1 cellular context compared by ENCODE assay signal in the genomic region with DNA sequence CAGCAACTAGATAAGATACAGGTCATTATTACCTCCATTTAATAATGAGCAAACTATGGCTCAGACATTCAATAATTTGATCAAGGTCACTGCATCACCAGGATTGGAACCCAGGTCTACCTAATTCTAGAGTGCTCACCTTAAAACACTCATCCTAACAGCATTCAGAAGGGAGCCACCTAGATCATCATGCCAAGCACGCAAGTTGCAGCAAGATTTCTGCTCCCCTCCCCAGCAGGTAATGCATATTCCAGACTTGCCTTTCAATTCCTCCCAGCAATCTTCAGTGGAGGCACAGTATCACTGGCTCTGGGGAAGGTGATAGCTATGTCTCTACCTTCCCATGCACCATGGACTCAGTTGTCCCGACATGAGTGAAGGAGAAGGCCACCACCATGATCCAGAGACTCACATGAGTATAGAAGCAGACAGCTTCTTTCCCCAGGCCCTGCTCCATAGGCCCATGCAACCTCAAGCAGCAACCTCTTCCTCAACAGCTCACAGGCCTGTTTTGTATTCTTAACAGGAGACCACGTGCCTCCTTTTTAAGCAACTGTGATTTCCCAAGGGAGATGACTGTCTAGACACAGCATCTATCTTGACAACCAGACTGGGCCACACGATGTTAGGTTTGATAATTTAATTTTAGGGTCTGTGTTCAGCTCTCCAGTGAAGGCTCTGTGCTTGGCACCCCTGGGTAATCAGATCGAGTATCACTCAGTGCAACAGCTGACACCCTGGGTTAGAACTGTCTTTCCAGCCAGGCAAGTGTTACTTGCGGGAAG.
TF ChIP-seq lines count a peak whose summit lies in the region.

No MANE protein-coding gene starts in this region.

TF ChIP-seq in SK-N-SH, 30 proteins besides CTCF, POLR2A, EP300 and RAD21:
- TF ChIP-seq, protein P1, sequence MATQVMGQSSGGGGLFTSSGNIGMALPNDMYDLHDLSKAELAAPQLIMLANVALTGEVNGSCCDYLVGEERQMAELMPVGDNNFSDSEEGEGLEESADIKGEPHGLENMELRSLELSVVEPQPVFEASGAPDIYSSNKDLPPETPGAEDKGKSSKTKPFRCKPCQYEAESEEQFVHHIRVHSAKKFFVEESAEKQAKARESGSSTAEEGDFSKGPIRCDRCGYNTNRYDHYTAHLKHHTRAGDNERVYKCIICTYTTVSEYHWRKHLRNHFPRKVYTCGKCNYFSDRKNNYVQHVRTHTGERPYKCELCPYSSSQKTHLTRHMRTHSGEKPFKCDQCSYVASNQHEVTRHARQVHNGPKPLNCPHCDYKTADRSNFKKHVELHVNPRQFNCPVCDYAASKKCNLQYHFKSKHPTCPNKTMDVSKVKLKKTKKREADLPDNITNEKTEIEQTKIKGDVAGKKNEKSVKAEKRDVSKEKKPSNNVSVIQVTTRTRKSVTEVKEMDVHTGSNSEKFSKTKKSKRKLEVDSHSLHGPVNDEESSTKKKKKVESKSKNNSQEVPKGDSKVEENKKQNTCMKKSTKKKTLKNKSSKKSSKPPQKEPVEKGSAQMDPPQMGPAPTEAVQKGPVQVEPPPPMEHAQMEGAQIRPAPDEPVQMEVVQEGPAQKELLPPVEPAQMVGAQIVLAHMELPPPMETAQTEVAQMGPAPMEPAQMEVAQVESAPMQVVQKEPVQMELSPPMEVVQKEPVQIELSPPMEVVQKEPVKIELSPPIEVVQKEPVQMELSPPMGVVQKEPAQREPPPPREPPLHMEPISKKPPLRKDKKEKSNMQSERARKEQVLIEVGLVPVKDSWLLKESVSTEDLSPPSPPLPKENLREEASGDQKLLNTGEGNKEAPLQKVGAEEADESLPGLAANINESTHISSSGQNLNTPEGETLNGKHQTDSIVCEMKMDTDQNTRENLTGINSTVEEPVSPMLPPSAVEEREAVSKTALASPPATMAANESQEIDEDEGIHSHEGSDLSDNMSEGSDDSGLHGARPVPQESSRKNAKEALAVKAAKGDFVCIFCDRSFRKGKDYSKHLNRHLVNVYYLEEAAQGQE (IDR thresholded peaks at IDR 0.05; ENCODE audit: low read depth, low read length) = no peak
- no peak for TF ChIP-seq TEAD4 (IDR thresholded peaks at IDR 0.05; ENCODE audit: borderline replicate concordance, insufficient read depth)
- TF ChIP-seq FOSL2 (IDR thresholded peaks at IDR 0.05; ENCODE audit: borderline replicate concordance, low read depth) = no peak
- no peak for TF ChIP-seq GATA2 (CRISPR knock-in tag; IDR thresholded peaks at IDR 0.05)
- TF ChIP-seq MEF2A (IDR thresholded peaks at IDR 0.05; ENCODE audit: borderline replicate concordance, low read depth) = no peak
- TF ChIP-seq JUND (IDR thresholded peaks at IDR 0.05) = no peak
- no peak for TF ChIP-seq GABPA (IDR thresholded peaks at IDR 0.05; ENCODE audit: low read depth)
- no peak; the same call in 1 of the 2 replicates for TF ChIP-seq RCOR1 (IDR thresholded peaks at IDR 0.05; ENCODE audit: low read length)
- no peak for TF ChIP-seq SMC3 (IDR thresholded peaks at IDR 0.05; ENCODE audit: low read depth, low read length)
- TF ChIP-seq, protein P2, sequence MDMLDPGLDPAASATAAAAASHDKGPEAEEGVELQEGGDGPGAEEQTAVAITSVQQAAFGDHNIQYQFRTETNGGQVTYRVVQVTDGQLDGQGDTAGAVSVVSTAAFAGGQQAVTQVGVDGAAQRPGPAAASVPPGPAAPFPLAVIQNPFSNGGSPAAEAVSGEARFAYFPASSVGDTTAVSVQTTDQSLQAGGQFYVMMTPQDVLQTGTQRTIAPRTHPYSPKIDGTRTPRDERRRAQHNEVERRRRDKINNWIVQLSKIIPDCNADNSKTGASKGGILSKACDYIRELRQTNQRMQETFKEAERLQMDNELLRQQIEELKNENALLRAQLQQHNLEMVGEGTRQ (IDR thresholded peaks at IDR 0.05; ENCODE audit: borderline replicate concordance, low read depth, low read length) = no peak
- TF ChIP-seq YY1 (IDR thresholded peaks at IDR 0.05; ENCODE audit: low read depth) = no peak
- TF ChIP-seq POLR2AphosphoS5 (IDR thresholded peaks at IDR 0.05; ENCODE audit: low read depth, low read length) = no peak
